Comparison of ENCODE assay signal across 25 cellular contexts in the genomic region with DNA sequence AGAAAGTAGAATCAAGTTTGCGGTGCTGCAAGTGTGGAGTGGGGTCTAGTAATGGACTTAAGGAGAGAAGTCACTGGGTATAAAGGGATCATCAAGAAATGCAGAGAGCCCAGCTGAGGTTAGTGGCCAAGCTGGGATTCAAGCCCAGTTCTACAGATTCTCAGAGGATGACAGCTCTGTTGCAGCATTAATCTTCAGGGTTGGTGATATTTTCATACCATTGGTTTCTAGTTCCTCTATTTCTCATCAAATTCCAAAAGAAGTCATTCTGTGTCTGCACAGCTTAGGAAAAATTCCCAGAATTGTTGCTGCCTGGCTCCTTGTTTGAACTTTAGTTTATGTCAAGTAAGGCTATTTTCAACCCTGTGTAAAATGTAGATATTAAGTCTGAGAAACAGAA.
DNase-seq lines count a peak whose midpoint lies in the region; ATAC-seq and TF ChIP-seq lines count a peak whose summit lies in the region.
"Had no signal": no experiment of that assay in that cellular context is flagged by ENCODE, and none has a peak within 500 bp of the region (broad histone marks: within the 10 kb centered on the region; RNA-seq: fewer than 3 reads in every experiment).

No MANE protein-coding gene starts in this region.

- H3K4me2 ChIP-seq in hepatocyte: no peak overlapping the region
- H3K4me2 ChIP-seq: BLaER1 treated with 17β-estradiol and CSF1 and Interleukin-3, amounts not matched to agents 10 nM and 100 nM; PC-9 had no signal

- 96% methylated on average over 1 of the region's 1 CpG for WGBS in hepatocyte (ENCODE audit: low lambda C conversion rate, missing lambda C conversion rate)
- 78% methylated on average over 1 of the region's 1 CpG for WGBS in right cardiac atrium

- intact Hi-C loops in right cardiac atrium (cut with DNase I): no loop called here

- CTCF ChIA-PET in AG04449 (lab: Yijun Ruan, JAX): no interaction called here

- H3K27ac ChIP-seq in hepatocyte: peak overlapping the region; percentile 85
- H3K27ac ChIP-seq in right cardiac atrium (ENCODE audit: low read length): no peak overlapping the region
- H3K27ac ChIP-seq: BLaER1 treated with 17β-estradiol and CSF1 and Interleukin-3, amounts not matched to agents 10 nM and 100 nM; PC-9 had no signal

- no peaks in the 10 kb centered on the region for H4K20me1 ChIP-seq in hepatocyte (ENCODE audit: insufficient read depth, poor library complexity, severe bottlenecking)
- H4K20me1 ChIP-seq: BLaER1 treated with 17β-estradiol and CSF1 and Interleukin-3, amounts not matched to agents 10 nM and 100 nM had no signal

- in situ Hi-C loops in astrocyte of the cerebellum (cut with HindIII; ENCODE audit: low sequenced_read_pairs): no loop called here

- no peak for ATAC-seq in stimulated activated naive CD8-positive, alpha-beta T cell treated with anti-CD3 and anti-CD28 coated beads, Interleukin-15, Interleukin-2, amounts not matched to agents 100 U/mL and 50 U/mL, for 24 hours
- no peak for ATAC-seq in right cardiac atrium
- ATAC-seq: activated CD4-positive, CD25-positive, alpha-beta regulatory T cell treated with anti-CD3 and anti-CD28 coated beads, Interleukin-2, amount 50 U/mL, for 24 hours; Right ventricle myocardium inferior; T-helper 17 cell had no signal

- H3K27me3 ChIP-seq in hepatocyte (no peaks in the 10 kb centered on the region), right cardiac atrium (ENCODE audit: control insufficient read depth, insufficient read depth) (no peaks in the 10 kb centered on the region)
- H3K27me3 ChIP-seq: BLaER1 treated with 17β-estradiol and CSF1 and Interleukin-3, amounts not matched to agents 10 nM and 100 nM had no signal

- H3K36me3 ChIP-seq in hepatocyte (replicated peaks; ENCODE audit: insufficient read depth, low read depth): no peaks in the 10 kb centered on the region
- H3K36me3 ChIP-seq: BLaER1 treated with 17β-estradiol and CSF1 and Interleukin-3, amounts not matched to agents 10 nM and 100 nM had no signal

- no peak overlapping the region for H2AFZ ChIP-seq in hepatocyte
- H2AFZ ChIP-seq: PC-9 had no signal

- POLR2A ChIA-PET in AG04449 (lab: Yijun Ruan, JAX): no interaction called here

- DNase-seq in AG04449 (ENCODE audit: low read depth, low spot score): peak; percentile 81
- peak; percentile 69 for DNase-seq in GM03348 (ENCODE audit: low spot score)
- DNase-seq in astrocyte of the cerebellum (ENCODE audit: low read depth): peak; percentile 34
- DNase-seq in hepatocyte (ENCODE audit: low spot score): no peak
- DNase-seq in stimulated activated naive CD8-positive, alpha-beta T cell treated with anti-CD3 and anti-CD28 coated beads, Interleukin-15, Interleukin-2, amounts not matched to agents 100 U/mL and 50 U/mL, for 24 hours: no peak
- DNase-seq in stimulated activated CD4-positive, alpha-beta T cell treated with anti-CD3 and anti-CD28 coated beads, Interleukin-1b, Interleukin-23, amount 100 ng/mL, for 48 hours: no peak
- DNase-seq in NCI-H2029 (lab: John Stamatoyannopoulos, UW): no peak
- DNase-seq in right cardiac atrium: no peak
- DNase-seq: activated CD4-positive, alpha-beta T cell treated with anti-CD3 and anti-CD28 coated beads, Interleukin-2, amount 50 U/mL, for 48 hours; activated naive CD4-positive, alpha-beta T cell treated with anti-CD3 and anti-CD28 coated beads for 36 hours; COR-L47; GF-D8; H7; mammary epithelial cell; NCI-H1417 treated with DMSO at 0.1 percent for 48 hours; NCI-H2081 treated with DMSO at 0.1 percent for 48 hours; NCI-H2227 treated with DMSO at 0.1 percent for 48 hours; NCI-H526; nephron progenitor cell; NK-92 treated with Interleukin-12 subunit alpha and Interleukin-12 subunit beta, amount 100 ng/mL, for 24 hours; PC-9; T-helper 17 cell had no signal

- no peaks in the 10 kb centered on the region for H3K79me2 ChIP-seq in hepatocyte

- H3K9me2 ChIP-seq in hepatocyte (replicated peaks; ENCODE audit: insufficient read depth): no peaks in the 10 kb centered on the region

- H3K4me1 ChIP-seq in hepatocyte (ENCODE audit: insufficient read depth) (peaks cover 39% of the 10 kb centered on the region), right cardiac atrium (ENCODE audit: control insufficient read depth, insufficient read depth, low read length) (no peaks in the 10 kb centered on the region)
- H3K4me1 ChIP-seq: BLaER1 treated with 17β-estradiol and CSF1 and Interleukin-3, amounts not matched to agents 10 nM and 100 nM had no signal

- TF ChIP-seq CTCF in AG04449 (IDR thresholded peaks at IDR 0.05; ENCODE audit: insufficient read depth, low read length, missing control alignments): no peak
- TF ChIP-seq CTCF in astrocyte of the cerebellum (IDR thresholded peaks at IDR 0.05; ENCODE audit: low read depth, low read length, missing control alignments): no peak
- no peak for TF ChIP-seq CTCF in hepatocyte (IDR thresholded peaks at IDR 0.05; ENCODE audit: poor library complexity)

- H3K9me3 ChIP-seq in hepatocyte (ENCODE audit: low read depth): no peaks in the 10 kb centered on the region
- no peaks in the 10 kb centered on the region for H3K9me3 ChIP-seq in right cardiac atrium (ENCODE audit: control insufficient read depth, low read length)
- H3K9me3 ChIP-seq: BLaER1 treated with 17β-estradiol and CSF1 and Interleukin-3, amounts not matched to agents 10 nM and 100 nM had no signal

- no peak overlapping the region for H3K4me3 ChIP-seq in AG04449 (ENCODE audit: low read depth, low read length)
- H3K4me3 ChIP-seq in astrocyte of the cerebellum (ENCODE audit: low read depth, low read length): no peak overlapping the region
- no peak overlapping the region for H3K4me3 ChIP-seq in hepatocyte
- H3K4me3 ChIP-seq in right cardiac atrium (ENCODE audit: low read length): no peak overlapping the region
- H3K4me3 ChIP-seq: BLaER1 treated with 17β-estradiol and CSF1 and Interleukin-3, amounts not matched to agents 10 nM and 100 nM; PC-9 had no signal

Comparison
In these comparisons a context has a peak if more than half of its experiments do, and no peak if none do; other contexts are left out.
1. DNase-seq: peak in AG04449 (single experiment), GM03348 (single experiment) and astrocyte of the cerebellum (single experiment); none in hepatocyte (single experiment), stimulated activated naive CD8-positive, alpha-beta T cell treated with anti-CD3 and anti-CD28 coated beads, Interleukin-15, Interleukin-2, amounts not matched to agents 100 U/mL and 50 U/mL, for 24 hours (single experiment), stimulated activated CD4-positive, alpha-beta T cell treated with anti-CD3 and anti-CD28 coated beads, Interleukin-1b, Interleukin-23, amount 100 ng/mL, for 48 hours (single experiment), NCI-H2029 (single experiment) and right cardiac atrium (0 of 3).